Comparison of ENCODE assay signal across 11 cellular contexts in the genomic region with DNA sequence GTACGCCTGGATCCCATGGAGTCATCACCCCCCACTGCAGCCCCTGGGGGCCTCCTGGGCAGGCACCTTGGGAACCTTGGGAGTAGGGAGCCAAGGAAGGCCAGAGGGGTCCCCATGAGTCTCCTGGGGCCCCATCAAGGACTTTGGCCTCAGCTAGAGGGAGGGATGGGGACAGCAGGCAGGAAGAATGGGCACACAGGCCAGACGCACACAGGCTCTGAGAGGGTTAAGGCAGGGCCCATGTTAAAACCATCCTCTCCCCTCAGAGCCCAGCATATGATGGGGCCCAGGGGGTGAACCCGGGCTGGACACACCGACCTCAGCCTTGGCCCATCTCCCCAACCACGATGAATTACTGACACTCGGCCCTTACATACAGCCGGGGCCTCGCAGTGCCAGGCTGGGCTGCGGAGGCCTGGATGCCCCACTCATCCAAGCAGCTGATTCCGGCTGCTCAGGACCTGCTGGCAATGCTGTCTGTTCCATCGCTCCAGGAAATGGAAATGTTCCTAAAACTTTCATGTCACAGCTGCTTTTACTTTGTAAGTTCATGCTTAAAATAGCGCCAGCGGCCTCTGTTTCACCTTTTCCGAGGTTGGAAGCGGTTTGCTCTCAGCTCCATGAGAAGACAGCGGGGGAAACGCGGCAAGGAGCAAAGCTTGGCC. TPM values are rescaled to one million over a fixed set of nuclear protein-coding genes. Genes with fewer than 3 reads are reported as not detected.
DNase-seq lines count a peak whose midpoint lies in the region; ATAC-seq and TF ChIP-seq lines count a peak whose summit lies in the region.
"Had no signal": no experiment of that assay in that cellular context is flagged by ENCODE, and none has a peak within 500 bp of the region (broad histone marks: within the 10 kb centered on the region; RNA-seq: fewer than 3 reads in every experiment).

No MANE protein-coding gene starts in this region.

- H3K27me3 ChIP-seq in adipocyte (replicated peaks; ENCODE audit: control insufficient read depth, insufficient read depth, low read length) (no peaks in the 10 kb centered on the region), cardiac muscle cell (no peaks in the 10 kb centered on the region)

- no peaks in the 10 kb centered on the region for H3K36me3 ChIP-seq in adipocyte (ENCODE audit: control insufficient read depth, insufficient read depth, low read length, severe bottlenecking)
- no peaks in the 10 kb centered on the region for H3K36me3 ChIP-seq in cardiac muscle cell

- ATAC-seq in GM21515 (IDR thresholded peaks at IDR 0.05; ENCODE audit: unreplicated experiment) (no peak), GM21529 (IDR thresholded peaks at IDR 0.05; ENCODE audit: unreplicated experiment) (no peak)
- ATAC-seq: activated CD8-positive, alpha-beta T cell treated with anti-CD3 and anti-CD28 coated beads, Interleukin-2, amount 10 ng/mL, durations not matched to agents 7 days and 5 days had no signal

- peaks cover 4% of the 10 kb centered on the region for H3K27me3 Mint-ChIP-seq in activated CD4-positive, alpha-beta T cell treated with anti-CD3 and anti-CD28 coated beads, Interleukin-2, amount 10 ng/mL, durations not matched to agents 7 days and 5 days

- H3K9me3 ChIP-seq in adipocyte (ENCODE audit: control insufficient read depth, low read length) (no peaks in the 10 kb centered on the region), cardiac muscle cell (ENCODE audit: low read depth) (no peaks in the 10 kb centered on the region)

- peak overlapping the region; percentile 100 for H3K27ac ChIP-seq in cardiac muscle cell
- H3K27ac ChIP-seq: SK-N-MC had no signal

- TF ChIP-seq CTCF in AG10803 (conservative IDR thresholded peaks at IDR 0.05; ENCODE audit: low read length): no peak
- no peak for TF ChIP-seq CTCF in cardiac muscle cell (IDR thresholded peaks at IDR 0.05; ENCODE audit: low read depth, low read length)

- H3K4me3 ChIP-seq in AG10803 (ENCODE audit: low read length) (no peak overlapping the region), adipocyte (ENCODE audit: low read length) (no peak overlapping the region), cardiac muscle cell (no peak overlapping the region)
- H3K4me3 ChIP-seq: SK-N-MC had no signal

- DNase-seq in AG10803 (ENCODE audit: low read depth): peak; percentile 82
- peak; percentile 89 for DNase-seq in adipocyte (ENCODE audit: low read depth)
- peak; percentile 57 to 80 for DNase-seq in cardiac muscle cell (ENCODE audit: low read depth in 1 of 2, low spot score in 1 of 2)
- DNase-seq in posterior cingulate gyrus: peak in 7 of 10 donors; percentile 6 to 84 (median 48)
- no peak for DNase-seq in NCI-H1092 (lab: John Stamatoyannopoulos, UW)
- DNase-seq in activated CD4-positive, alpha-beta T cell treated with anti-CD3 and anti-CD28 coated beads, Interleukin-2, amount 10 ng/mL, durations not matched to agents 7 days and 5 days: no peak
- DNase-seq: activated CD8-positive, alpha-beta T cell treated with anti-CD3 and anti-CD28 coated beads, Interleukin-2, amount 10 ng/mL, durations not matched to agents 7 days and 5 days; NCI-H2081 had no signal

- CTCF ChIA-PET in activated CD4-positive, alpha-beta T cell treated with anti-CD3 and anti-CD28 coated beads, Interleukin-2, amount 10 ng/mL, durations not matched to agents 7 days and 5 days (lab: Charles Lee): no interaction called here

- intact Hi-C loops in posterior cingulate gyrus (cut with DNase I): no loop called here

- no peaks in the 10 kb centered on the region for H3K9me3 Mint-ChIP-seq in activated CD4-positive, alpha-beta T cell treated with anti-CD3 and anti-CD28 coated beads, Interleukin-2, amount 10 ng/mL, durations not matched to agents 7 days and 5 days

- no peak overlapping the region for H3K27ac Mint-ChIP-seq in activated CD4-positive, alpha-beta T cell treated with anti-CD3 and anti-CD28 coated beads, Interleukin-2, amount 10 ng/mL, durations not matched to agents 7 days and 5 days
- H3K27ac Mint-ChIP-seq: activated CD8-positive, alpha-beta T cell treated with anti-CD3 and anti-CD28 coated beads, Interleukin-2, amount 10 ng/mL, durations not matched to agents 7 days and 5 days had no signal

- H3K4me1 Mint-ChIP-seq in activated CD4-positive, alpha-beta T cell treated with anti-CD3 and anti-CD28 coated beads, Interleukin-2, amount 10 ng/mL, durations not matched to agents 7 days and 5 days: no peaks in the 10 kb centered on the region

- H3K36me3 Mint-ChIP-seq in activated CD4-positive, alpha-beta T cell treated with anti-CD3 and anti-CD28 coated beads, Interleukin-2, amount 10 ng/mL, durations not matched to agents 7 days and 5 days (ENCODE audit: low read depth): no peaks in the 10 kb centered on the region

- H3K4me3 Mint-ChIP-seq in activated CD4-positive, alpha-beta T cell treated with anti-CD3 and anti-CD28 coated beads, Interleukin-2, amount 10 ng/mL, durations not matched to agents 7 days and 5 days: no peak overlapping the region
- H3K4me3 Mint-ChIP-seq: activated CD8-positive, alpha-beta T cell treated with anti-CD3 and anti-CD28 coated beads, Interleukin-2, amount 10 ng/mL, durations not matched to agents 7 days and 5 days had no signal

- H3K9ac ChIP-seq in adipocyte (ENCODE audit: low read length): peak overlapping the region; percentile 40

- peaks cover 48% of the 10 kb centered on the region for H3K4me1 ChIP-seq in adipocyte (ENCODE audit: control insufficient read depth, insufficient read depth, low read length)
- peaks cover 58% of the 10 kb centered on the region for H3K4me1 ChIP-seq in cardiac muscle cell (ENCODE audit: low read depth)

- POLR2A ChIA-PET in activated CD4-positive, alpha-beta T cell treated with anti-CD3 and anti-CD28 coated beads, Interleukin-2, amount 10 ng/mL, durations not matched to agents 7 days and 5 days (lab: Charles Lee): no interaction called here

RNA-seq across cellular contexts. Expression of a gene that starts 17.3 kb away (rescaled TPM):
- total RNA-seq in cardiac muscle cell: 83.6 and 87.0 TPM in 2 replicates
- polyA plus RNA-seq in cardiac muscle cell: 90.4 and 97.2 TPM in 2 replicates
- 1 to 10 TPM; 9.1 to 9.9 TPM for total RNA-seq in activated CD4-positive, alpha-beta T cell treated with anti-CD3 and anti-CD28 coated beads, Interleukin-2, amount 10 ng/mL, durations not matched to agents 7 days and 5 days

Comparison
In these comparisons a context has a peak if more than half of its experiments do, and no peak if none do; other contexts are left out.
1. DNase-seq: peak in AG10803 (single experiment), adipocyte (single experiment), cardiac muscle cell (2 of 2) and posterior cingulate gyrus (7 of 10); none in NCI-H1092 (single experiment) and activated CD4-positive, alpha-beta T cell treated with anti-CD3 and anti-CD28 coated beads, Interleukin-2, amount 10 ng/mL, durations not matched to agents 7 days and 5 days (single experiment).